ENCODE assay signal across 25 cellular contexts in genomic region chr19:31501427-31502195, GRCh38.
"Had no signal": no experiment of that assay in that cellular context is flagged by ENCODE, and none has a peak within 500 bp of the region (broad histone marks: within the 10 kb centered on the region; RNA-seq: fewer than 3 reads in every experiment).

No MANE protein-coding gene starts in this region.

- H3K4me1 Mint-ChIP-seq: IgD-negative memory B cell had no signal

- DNase-seq: activated CD4-positive, CD25-positive, alpha-beta regulatory T cell; activated CD8-positive, alpha-beta memory T cell treated with anti-CD3 and anti-CD28 coated beads, Interleukin-2, amount 50 U/mL, for 4 hours; activated CD8-positive, alpha-beta T cell treated with anti-CD3 and anti-CD28 coated beads for 36 hours; activated effector memory CD4-positive, alpha-beta T cell treated with anti-CD3 and anti-CD28 coated beads, Interleukin-2, amount 50 U/mL, for 16 hours; activated naive CD4-positive, alpha-beta T cell treated with Interleukin-2 at 50 U/mL for 16 hours; MG63; MV-4-11; NCI-H1092 treated with DMSO at 0.1 percent for 48 hours; NCI-H1417 treated with DMSO at 0.1 percent for 48 hours; NCI-H1694; NCI-H2029; NCI-H2107; NCI-H2171 treated with DMSO at 0.1 percent for 48 hours; NCI-H345; NCI-H510A; NCI-H526 treated with DMSO at 0.1 percent for 48 hours; NCI-H82; SJCRH30; SK-N-SH; T-helper 1 cell had no signal

- H3K9me3 Mint-ChIP-seq: activated CD8-positive, alpha-beta T cell treated with anti-CD3 and anti-CD28 coated beads for 36 hours had no signal

- H3K4me3 Mint-ChIP-seq: activated CD8-positive, alpha-beta T cell treated with anti-CD3 and anti-CD28 coated beads for 36 hours; activated naive CD8-positive, alpha-beta T cell had no signal

- H3K27me3 Mint-ChIP-seq: IgD-negative memory B cell had no signal

- H3K27ac ChIP-seq: KMS-11, SJCRH30, VCaP had no signal

- H3K9ac ChIP-seq: KMS-11, SK-N-SH had no signal

- H3K4me3 ChIP-seq: MG63, SJCRH30 had no signal

- H3K36me3 ChIP-seq: MG63, SJCRH30 had no signal

- H3K27ac Mint-ChIP-seq: activated CD8-positive, alpha-beta T cell treated with anti-CD3 and anti-CD28 coated beads for 36 hours; activated naive CD8-positive, alpha-beta T cell had no signal

- H3K36me3 Mint-ChIP-seq: activated naive CD8-positive, alpha-beta T cell had no signal

- H3K9me3 ChIP-seq: MG63, SJCRH30, SK-N-SH had no signal

- ATAC-seq: activated CD8-positive, alpha-beta T cell treated with anti-CD3 and anti-CD28 coated beads for 36 hours; Right ventricle myocardium inferior had no signal

- H3K9me2 ChIP-seq: SK-N-SH had no signal

- H3K27me3 ChIP-seq: MG63, SJCRH30 had no signal

- H3K4me2 ChIP-seq: KMS-11, SK-N-SH had no signal
